ENCODE assay signal across 8 cellular contexts in the genomic region with DNA sequence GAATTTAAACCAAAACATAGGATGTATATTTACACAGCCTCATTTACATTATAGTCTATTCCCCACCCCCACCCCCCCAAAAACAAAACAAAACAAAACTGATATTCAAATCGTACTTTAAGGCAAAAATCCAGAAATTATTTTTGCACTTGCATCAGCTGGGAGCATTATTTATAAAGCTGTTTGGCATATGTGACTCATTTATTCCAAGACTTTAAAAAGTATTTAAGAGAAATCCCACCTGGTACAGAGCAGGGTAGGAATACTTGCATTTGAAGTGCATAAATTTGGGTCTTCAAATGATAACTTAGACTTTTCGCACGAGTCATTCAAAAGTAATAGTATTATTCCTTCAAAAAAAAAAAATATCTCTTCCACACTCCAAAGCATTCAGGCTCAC. TPM values are rescaled to one million over a fixed set of nuclear protein-coding genes. Genes with fewer than 3 reads are reported as not detected.
DNase-seq lines count a peak whose midpoint lies in the region; ATAC-seq, FAIRE-seq and TF ChIP-seq lines count a peak whose summit lies in the region.

No MANE protein-coding gene starts in this region.

- H3K27me3 ChIP-seq in AG04450 (ENCODE audit: control insufficient read depth, insufficient read depth, low read length): no peaks in the 10 kb centered on the region
- no peaks in the 10 kb centered on the region for H3K27me3 ChIP-seq in HUES6 (ENCODE audit: control insufficient read depth, insufficient read depth, low read length)
- no peaks in the 10 kb centered on the region for H3K27me3 ChIP-seq in dorsolateral prefrontal cortex
- no peaks in the 10 kb centered on the region for H3K27me3 ChIP-seq in muscle layer of duodenum (ENCODE audit: low read depth, low read length)

- peak overlapping the region; percentile 70 for H3K9ac ChIP-seq in HUES6 (ENCODE audit: low read length)

- TF ChIP-seq CTCF in AG04450 (IDR thresholded peaks at IDR 0.05; ENCODE audit: low read depth, low read length) (no peak), dorsolateral prefrontal cortex (IDR thresholded peaks at IDR 0.05 in 54 of 56, conservative IDR thresholded peaks at IDR 0.05 in 2 of 56; ENCODE audit: low read depth in 1 of 56, partially characterized antibody in 56 of 56) (no peak)

- no peak for ATAC-seq in GM18520 (IDR thresholded peaks at IDR 0.05; ENCODE audit: unreplicated experiment)

- DNase-seq in AG04450 (ENCODE audit: low read depth, low spot score) (no peak), dorsolateral prefrontal cortex (no peak), GM12892 (ENCODE audit: insufficient read length) (no peak), AG08396 (ENCODE audit: low spot score) (no peak)
- no peak for DNase-seq in stimulated activated CD4-positive, alpha-beta T cell treated with anti-CD3 and anti-CD28 coated beads, Interleukin-2, amount 100 ng/mL, for 24 hours

- POLR2A ChIA-PET in AG04450 (lab: Yijun Ruan, JAX): interaction anchor here (0.5 to 1.4 kb wide), 3 partner anchors 17 to 293 kb away, joined by 3 to 7 read pairs (median 6); a partner anchor contains a TSS

- CTCF ChIA-PET in AG04450 (lab: Charles Lee): interaction anchor here (1.5 kb wide), 1 partner anchor 293 kb away, joined by 3 read pairs; no protein-coding TSS in a partner anchor

- FAIRE-seq in GM12892 (lab: Jason Lieb, UNC): no peak

- TF ChIP-seq POLR2A in GM12892 (IDR thresholded peaks at IDR 0.05; ENCODE audit: low read depth, low read length): no peak

- H3K4me1 ChIP-seq in HUES6 (ENCODE audit: control insufficient read depth, insufficient read depth, low read length): peaks cover 22% of the 10 kb centered on the region
- peaks cover 4 to 43% of the 10 kb centered on the region in 2 donors for H3K4me1 ChIP-seq in muscle layer of duodenum (ENCODE audit: control insufficient read depth in 1 of 2, insufficient read depth in 2 of 2, low read length in 2 of 2)

- intact Hi-C loops in dorsolateral prefrontal cortex (cut with DNase I): loop anchor here (5.0 kb wide), 2 partner anchors 48 to 63 kb away; a partner anchor contains a TSS

- H3K9me3 ChIP-seq in AG04450 (ENCODE audit: control insufficient read depth, insufficient read depth, low read length): no peaks in the 10 kb centered on the region
- no peaks in the 10 kb centered on the region for H3K9me3 ChIP-seq in HUES6 (ENCODE audit: control insufficient read depth, insufficient read depth, low read depth, low read length)
- no peaks in the 10 kb centered on the region for H3K9me3 ChIP-seq in muscle layer of duodenum (ENCODE audit: control insufficient read depth in 1 of 2, low read length in 2 of 2)

- no peaks in the 10 kb centered on the region for H3K36me3 ChIP-seq in HUES6 (ENCODE audit: control insufficient read depth, insufficient read depth, low read length)
- peaks cover 0 to 4% of the 10 kb centered on the region in 2 donors for H3K36me3 ChIP-seq in muscle layer of duodenum (ENCODE audit: control insufficient read depth in 1 of 2, insufficient read depth in 2 of 2, low read length in 2 of 2)

- H3K4me3 ChIP-seq in AG04450 (ENCODE audit: low read depth, low read length): peak overlapping the region; percentile 98
- peak overlapping the region; percentile 93 for H3K4me3 ChIP-seq in HUES6 (ENCODE audit: low read depth, low read length)
- peak overlapping the region; percentile 56 to 98 (median 87) for H3K4me3 ChIP-seq in dorsolateral prefrontal cortex
- peak overlapping the region; percentile 96 to 100 for H3K4me3 ChIP-seq in muscle layer of duodenum (ENCODE audit: low read depth in 1 of 2, low read length in 2 of 2)

- H3K27ac ChIP-seq in AG04450 (ENCODE audit: low read depth, low read length): no peak overlapping the region
- no peak overlapping the region for H3K27ac ChIP-seq in HUES6 (ENCODE audit: low read depth, low read length)
- H3K27ac ChIP-seq in dorsolateral prefrontal cortex: peak overlapping the region in 38 of 59 donors; percentile 7 to 95 (median 89)
- H3K27ac ChIP-seq in muscle layer of duodenum (ENCODE audit: low read length): peak overlapping the region; percentile 96

RNA-seq across cellular contexts. Expression of a gene that starts 1.1 kb away (rescaled TPM):
- 4.8 and 5.9 TPM in 2 replicates for polyA plus RNA-seq in AG04450 (2011; rRNA removed)
- polyA minus RNA-seq in AG04450 (2011; rRNA and poly(A)+ RNA removed): 16.4 and 21.7 TPM in 2 replicates
- 10 to 100 TPM; 15.5 to 37.2 (median 24.2) TPM for total RNA-seq in dorsolateral prefrontal cortex
- 7.3 TPM for polyA plus RNA-seq in GM12892 (2012; ENCODE audit: missing spikeins)

RNA-seq across cellular contexts. Expression of a gene that starts 1.3 kb away (rescaled TPM):
- 8.3 and 13.2 TPM in 2 replicates for polyA plus RNA-seq in AG04450 (2011; rRNA removed)
- 16.9 and 27.0 TPM in 2 replicates for polyA minus RNA-seq in AG04450 (2011; rRNA and poly(A)+ RNA removed)
- 10 to 100 TPM; 39.9 to 74.9 (median 59.1) TPM for total RNA-seq in dorsolateral prefrontal cortex
- polyA plus RNA-seq in GM12892 (2012; ENCODE audit: missing spikeins): 8.1 TPM

Comparison
In these comparisons a context has a peak if more than half of its experiments do, and no peak if none do; other contexts are left out.
1. H3K27ac ChIP-seq: peak in dorsolateral prefrontal cortex (38 of 59) and muscle layer of duodenum (single experiment); none in AG04450 (single experiment) and HUES6 (single experiment).
2. Peak in every context shown above with its lines, with median percentiles within 50 percentile points of each other: H3K4me3 ChIP-seq.